1 cellular context compared by ENCODE assay signal in the genomic region with DNA sequence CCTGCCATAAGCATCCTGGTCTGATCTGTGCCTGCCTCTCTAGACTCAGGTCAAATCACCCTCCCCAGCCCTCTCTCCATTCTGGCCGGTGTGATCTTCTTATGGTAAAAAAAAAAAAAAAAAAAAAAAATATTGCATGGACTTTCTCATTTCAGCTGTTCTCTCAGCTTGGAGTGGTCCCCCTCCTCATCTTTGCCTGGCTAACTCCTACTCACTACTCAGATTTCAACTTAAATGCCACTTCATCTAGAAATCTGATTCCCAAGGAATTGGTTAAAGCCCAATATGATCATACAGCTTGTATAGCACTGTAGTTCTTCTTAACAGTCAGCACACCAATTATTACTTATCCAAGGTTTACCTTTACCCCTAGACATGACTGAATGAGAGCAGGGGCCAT.
TF ChIP-seq lines count a peak whose summit lies in the region.

No MANE protein-coding gene starts in this region.

TF ChIP-seq in A549, 52 proteins besides CTCF, POLR2A, EP300 and RAD21 (continued from another document):
- TF ChIP-seq HDAC2 (IDR thresholded peaks at IDR 0.05): no peak
